ENCODE assay signal across 8 cellular contexts in genomic region chr2:85390941-85391669, GRCh38. TPM values are rescaled to one million over a fixed set of nuclear protein-coding genes. Genes with fewer than 3 reads are reported as not detected.
DNase-seq lines count a peak whose midpoint lies in the region; ATAC-seq, FAIRE-seq and TF ChIP-seq lines count a peak whose summit lies in the region.

No MANE protein-coding gene starts in this region.

- H3K36me3 ChIP-seq in RWPE2 (ENCODE audit: low read depth) = peaks cover 46% of the 10 kb centered on the region

- H3K27me3 ChIP-seq in RWPE2 (ENCODE audit: insufficient read depth, poor library complexity, severe bottlenecking) = no peaks in the 10 kb centered on the region

- intact Hi-C loops in left ventricle myocardium superior (cut with micrococcal nuclease) = no loop called here

- DNase-seq in GM19239 (ENCODE audit: insufficient read length, low spot score) (peak; percentile 36), RWPE2 (ENCODE audit: low spot score) (no peak), activated gamma-delta T cell treated with Interleukin-2 at 50 U/mL for 16 hours (peak; percentile 77), left ventricle myocardium superior (peak; percentile 75), GM19240 (ENCODE audit: insufficient read length, low spot score) (no peak), DMS153 treated with DMSO at 0.1 percent for 48 hours (lab: John Stamatoyannopoulos, UW; ENCODE audit: unreplicated experiment) (no peak)
- peak; percentile 44 to 59 for DNase-seq in stimulated activated CD4-positive, alpha-beta T cell treated with anti-CD3 and anti-CD28 coated beads, Interleukin-1b, Interleukin-23, amount 100 ng/mL, for 1 hour (ENCODE audit: low read depth in 2 of 2)

- TF ChIP-seq CTCF in 22Rv1 (IDR thresholded peaks at IDR 0.05) (peak; percentile 58), RWPE2 (IDR thresholded peaks at IDR 0.05; ENCODE audit: poor library complexity, severe bottlenecking) (peak; percentile 53)

- H3K9me3 ChIP-seq in RWPE2 (ENCODE audit: severe bottlenecking) = no peaks in the 10 kb centered on the region

- FAIRE-seq in GM19239 (lab: Jason Lieb, UNC) = no peak

- no peak overlapping the region for H3K4me3 ChIP-seq in RWPE2 (ENCODE audit: severe bottlenecking)

- no peak overlapping the region for H3K27ac ChIP-seq in 22Rv1
- H3K27ac ChIP-seq in RWPE2 (ENCODE audit: poor library complexity, severe bottlenecking) = no peak overlapping the region

- no peaks in the 10 kb centered on the region for H3K4me1 ChIP-seq in RWPE2 (ENCODE audit: insufficient read depth, poor library complexity, severe bottlenecking)

- ATAC-seq in RWPE2 (ENCODE audit: low read depth) (peak; percentile 52), left ventricle myocardium superior (peak; percentile 73)

RNA-seq across cellular contexts. Expression of gene CAPG, which starts 19.1 kb away (rescaled TPM):
- 6.1 TPM for total RNA-seq in left ventricle myocardium superior

RNA-seq across cellular contexts. Expression of gene SH2D6, which starts 27.4 kb away (rescaled TPM):
- not detected for total RNA-seq in left ventricle myocardium superior

RNA-seq across cellular contexts. Expression of gene ELMOD3, which starts 36.5 kb away (rescaled TPM):
- 10.4 TPM for total RNA-seq in left ventricle myocardium superior

RNA-seq across cellular contexts. Expression of gene RETSAT, which starts 36.8 kb away (rescaled TPM):
- 31.2 TPM for total RNA-seq in left ventricle myocardium superior

Comparison
In these comparisons a context has a peak if more than half of its experiments do, and no peak if none do; other contexts are left out.
1. DNase-seq: peak in GM19239 (single experiment), activated gamma-delta T cell treated with Interleukin-2 at 50 U/mL for 16 hours (single experiment), left ventricle myocardium superior (single experiment) and stimulated activated CD4-positive, alpha-beta T cell treated with anti-CD3 and anti-CD28 coated beads, Interleukin-1b, Interleukin-23, amount 100 ng/mL, for 1 hour (2 of 2); none in RWPE2 (single experiment), GM19240 (single experiment) and DMS153 treated with DMSO at 0.1 percent for 48 hours (single experiment).